30 cellular contexts compared by ENCODE assay signal in the genomic region with DNA sequence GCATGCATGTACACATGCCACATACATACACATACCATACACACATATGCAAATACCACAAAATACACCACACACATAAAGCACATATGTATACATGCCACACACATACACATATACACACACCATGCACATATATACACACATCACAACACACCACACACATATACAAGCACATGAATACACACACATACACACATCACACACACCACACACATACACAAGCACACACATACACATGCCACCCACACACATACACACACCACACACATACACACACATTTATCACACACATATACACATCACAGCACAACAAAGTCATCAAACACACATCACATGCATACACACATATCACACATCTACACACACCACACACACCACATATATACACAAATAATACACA.
"Had no signal": no experiment of that assay in that cellular context is flagged by ENCODE, and none has a peak within 500 bp of the region (broad histone marks: within the 10 kb centered on the region; RNA-seq: fewer than 3 reads in every experiment).

No MANE protein-coding gene starts in this region.

- H3K4me3 ChIP-seq: ascending aorta, breast epithelium, cardiac muscle cell, coronary artery, dorsolateral prefrontal cortex, heart left ventricle had no signal

- DNase-seq: activated CD4-positive, alpha-beta memory T cell treated with anti-CD3 and anti-CD28 coated beads for 36 hours; activated CD4-positive, alpha-beta T cell treated with anti-CD3 and anti-CD28 coated beads for 36 hours; activated CD4-positive, alpha-beta T cell treated with anti-CD3 and anti-CD28 coated beads, Interleukin-2, amount 10 ng/mL, durations not matched to agents 24 days and 14 days; activated CD4-positive, CD25-positive, alpha-beta regulatory T cell; activated CD4-positive, CD25-positive, alpha-beta regulatory T cell treated with anti-CD3 and anti-CD28 coated beads, Interleukin-2, amount 50 U/mL, for 72 hours; activated CD8-positive, alpha-beta memory T cell treated with anti-CD3 and anti-CD28 coated beads, Interleukin-2, amount 10 ng/mL, durations not matched to agents 7 days and 5 days; activated CD8-positive, alpha-beta memory T cell treated with anti-CD3 and anti-CD28 coated beads, Interleukin-2, amount 50 U/mL, for 4 hours; activated CD8-positive, alpha-beta T cell treated with anti-CD3 and anti-CD28 coated beads, Interleukin-2, amount 10 ng/mL, durations not matched to agents 7 days and 5 days; activated gamma-delta T cell; activated naive CD4-positive, alpha-beta T cell; activated naive CD4-positive, alpha-beta T cell treated with anti-CD3 and anti-CD28 coated beads, Interleukin-2, amount 10 ng/mL, durations not matched to agents 7 days and 5 days; activated naive CD8-positive, alpha-beta T cell treated with anti-CD3 and anti-CD28 coated beads, Interleukin-2, amount 10 ng/mL, durations not matched to agents 7 days and 5 days; activated T-cell treated with anti-CD3 and anti-CD28 coated beads, Interleukin-2, amount 50 U/mL, for 1 hour; activated T-cell treated with anti-CD3 and anti-CD28 coated beads, Interleukin-2, amount 50 U/mL, for 72 hours; central memory CD4-positive, alpha-beta T cell; cerebellar nuclear complex; dorsolateral prefrontal cortex; effector memory CD4-positive, alpha-beta T cell; endodermal cell; foreskin fibroblast; heart left ventricle; T-helper 1 cell; T-helper 17 cell had no signal

- H3K36me3 ChIP-seq: ascending aorta, breast epithelium, cardiac muscle cell, heart left ventricle had no signal

- H3K4me1 ChIP-seq: ascending aorta, breast epithelium, heart left ventricle had no signal

- ATAC-seq: activated CD4-positive, alpha-beta T cell treated with anti-CD3 and anti-CD28 coated beads for 36 hours; activated CD8-positive, alpha-beta memory T cell treated with anti-CD3 and anti-CD28 coated beads, Interleukin-2, amount 10 ng/mL, durations not matched to agents 7 days and 5 days; activated CD8-positive, alpha-beta T cell treated with anti-CD3 and anti-CD28 coated beads, Interleukin-2, amount 10 ng/mL, durations not matched to agents 7 days and 5 days; activated naive CD4-positive, alpha-beta T cell treated with anti-CD3 and anti-CD28 coated beads, Interleukin-2, amount 50 U/mL, for 72 hours; activated T-cell treated with anti-CD3 and anti-CD28 coated beads, Interleukin-2, amount 50 U/mL, for 72 hours; esophagus mucosa; heart left ventricle; T-helper 17 cell had no signal

- H3K27me3 ChIP-seq: ascending aorta, breast epithelium, cardiac muscle cell, dorsolateral prefrontal cortex, heart left ventricle had no signal

- FAIRE-seq: frontal cortex had no signal

- H3K27ac ChIP-seq: ascending aorta, breast epithelium, cardiac muscle cell, coronary artery, dorsolateral prefrontal cortex, heart left ventricle had no signal

- H3K9me3 ChIP-seq: ascending aorta had no signal
